ENCODE assay signal across 15 cellular contexts in the genomic region with DNA sequence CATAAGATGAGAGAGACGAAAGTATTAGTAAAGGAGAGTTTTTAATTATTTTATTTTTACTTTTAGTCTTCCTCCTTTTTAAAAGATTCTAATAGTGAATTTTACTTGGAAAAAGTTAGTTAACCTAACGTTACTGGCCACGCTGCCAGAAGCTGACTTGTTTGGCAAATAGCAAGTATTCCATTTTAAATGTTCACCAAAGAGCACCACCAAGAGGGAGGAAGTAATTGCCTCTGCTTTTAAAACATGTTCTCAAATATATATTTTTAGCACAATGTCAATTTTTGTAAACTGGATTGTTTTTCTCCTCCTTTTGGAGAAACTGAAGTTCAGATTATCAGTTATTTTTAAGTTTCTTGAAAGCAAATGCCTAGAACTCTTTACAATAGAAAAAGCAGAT.
DNase-seq lines count a peak whose midpoint lies in the region; ATAC-seq, FAIRE-seq and TF ChIP-seq lines count a peak whose summit lies in the region.
"Had no signal": no experiment of that assay in that cellular context is flagged by ENCODE, and none has a peak within 500 bp of the region (broad histone marks: within the 10 kb centered on the region; RNA-seq: fewer than 3 reads in every experiment).

No MANE protein-coding gene starts in this region.

- no peak overlapping the region for H2AFZ ChIP-seq in HepG2 (ENCODE audit: low read length)

- H3K36me3 ChIP-seq in liver (ENCODE audit: control insufficient read depth in 4 of 4, insufficient read depth in 3 of 4, low read depth in 1 of 4, low read length in 3 of 4) (no peaks in the 10 kb centered on the region), HepG2 (replicated peaks in 1 of 2; ENCODE audit: control insufficient read depth in 1 of 2, insufficient read depth in 2 of 2, low read length in 2 of 2) (no peaks in the 10 kb centered on the region), aorta (ENCODE audit: control insufficient read depth in 1 of 2, insufficient read depth in 2 of 2, low read length in 1 of 2) (no peaks in the 10 kb centered on the region)
- H3K36me3 ChIP-seq: BLaER1 treated with 17β-estradiol and CSF1 and Interleukin-3, amounts not matched to agents 10 nM and 100 nM; HAP-1 had no signal

- DNase-seq in HepG2 (ENCODE audit: low spot score): no peak
- DNase-seq in globus pallidus (ENCODE audit: low spot score): peak; percentile 29
- DNase-seq in aorta: no peak
- DNase-seq in NCI-H1417 (lab: John Stamatoyannopoulos, UW): no peak
- DNase-seq: 8988T; AML-193; CD4-positive, CD25-positive, alpha-beta regulatory T cell; DMS53; GF-D8 had no signal

- no TSS peak for BruUV-seq in HepG2 (replicated peaks; lab: Mats Ljungman, UMichigan)

- H3K27me3 Mint-ChIP-seq in nephron (ENCODE audit: low read depth): no peaks in the 10 kb centered on the region
- H3K27me3 Mint-ChIP-seq: CD4-positive, CD25-positive, alpha-beta regulatory T cell had no signal

- H4K20me1 ChIP-seq in HepG2 (ENCODE audit: insufficient read depth, low read length): no peaks in the 10 kb centered on the region
- H4K20me1 ChIP-seq: BLaER1 treated with 17β-estradiol and CSF1 and Interleukin-3, amounts not matched to agents 10 nM and 100 nM had no signal

- POLR2A ChIA-PET in HepG2 (lab: Yijun Ruan, JAX): no interaction called here

- no peaks in the 10 kb centered on the region for H3K36me3 Mint-ChIP-seq in nephron (ENCODE audit: low read depth)
- H3K36me3 Mint-ChIP-seq: CD4-positive, CD25-positive, alpha-beta regulatory T cell had no signal

- H3K4me1 ChIP-seq in liver (ENCODE audit: control insufficient read depth in 4 of 4, insufficient read depth in 4 of 4, low read length in 3 of 4) (no peaks in the 10 kb centered on the region), HepG2 (ENCODE audit: insufficient read depth, low read length) (no peaks in the 10 kb centered on the region), aorta (ENCODE audit: control insufficient read depth in 1 of 2, insufficient read depth in 2 of 2, low read length in 2 of 2) (peaks cover 0 to under 1% of the 10 kb centered on the region in 2 donors)
- H3K4me1 ChIP-seq: HAP-1 had no signal

- in situ Hi-C loops in HepG2 (cut with HindIII; ENCODE audit: extremely low pct_ligation_motif_present, low pct_unique_long_range_greater_than_20kb): no loop called here

- ATAC-seq in HepG2 (no peak), aorta (ENCODE audit: low FRiP score) (no peak), HG03097 (IDR thresholded peaks at IDR 0.05; ENCODE audit: low FRiP score, unreplicated experiment) (no peak)

- no peak for FAIRE-seq in HepG2 (lab: Jason Lieb, UNC)
- FAIRE-seq: H1 had no signal

- H3K27ac Mint-ChIP-seq in nephron: peak overlapping the region; percentile 24 to 49 (median 26)
- H3K27ac Mint-ChIP-seq: CD4-positive, CD25-positive, alpha-beta regulatory T cell had no signal

- H3K9me3 Mint-ChIP-seq in nephron: peaks cover 4% of the 10 kb centered on the region

- H3K9ac ChIP-seq in liver (ENCODE audit: low read depth in 1 of 2, low read length in 2 of 2): no peak overlapping the region
- H3K9ac ChIP-seq in HepG2 (ENCODE audit: insufficient read depth, low read depth, low read length): no peak overlapping the region
- H3K9ac ChIP-seq: BLaER1 treated with 17β-estradiol and CSF1 and Interleukin-3, amounts not matched to agents 10 nM and 100 nM had no signal

- TF ChIP-seq RAD21 in liver (IDR thresholded peaks at IDR 0.05): peak in 1 of 2 donors; percentile 59
- TF ChIP-seq RAD21 in HepG2 (CRISPR knock-in tag; IDR thresholded peaks at IDR 0.05): no peak

- H3K27me3 ChIP-seq in liver (ENCODE audit: control insufficient read depth in 4 of 4, insufficient read depth in 4 of 4, low read length in 3 of 4): peaks cover 0 to 3% (median 0%) of the 10 kb centered on the region in 4 donors
- no peaks in the 10 kb centered on the region for H3K27me3 ChIP-seq in HepG2 (ENCODE audit: control insufficient read depth in 1 of 2, insufficient read depth in 2 of 2, low read length in 2 of 2)
- H3K27me3 ChIP-seq in aorta (ENCODE audit: control insufficient read depth in 1 of 2, insufficient read depth in 2 of 2, low read length in 1 of 2): no peaks in the 10 kb centered on the region
- H3K27me3 ChIP-seq: BLaER1 treated with 17β-estradiol and CSF1 and Interleukin-3, amounts not matched to agents 10 nM and 100 nM had no signal

- H3K9me3 ChIP-seq in liver (ENCODE audit: control insufficient read depth in 4 of 4, low read length in 3 of 4) (no peaks in the 10 kb centered on the region), HepG2 (ENCODE audit: low read length) (no peaks in the 10 kb centered on the region), aorta (ENCODE audit: control insufficient read depth, low read length) (no peaks in the 10 kb centered on the region)
- H3K9me3 ChIP-seq: BLaER1 treated with 17β-estradiol and CSF1 and Interleukin-3, amounts not matched to agents 10 nM and 100 nM; HAP-1 had no signal

- H3K4me2 ChIP-seq in HepG2 (ENCODE audit: low read depth, low read length): no peak overlapping the region
- H3K4me2 ChIP-seq: BLaER1 treated with 17β-estradiol and CSF1 and Interleukin-3, amounts not matched to agents 10 nM and 100 nM had no signal

- H3K4me3 Mint-ChIP-seq in nephron: no peak overlapping the region
- H3K4me3 Mint-ChIP-seq: CD4-positive, CD25-positive, alpha-beta regulatory T cell had no signal

- TF ChIP-seq EP300 in HepG2 (IDR thresholded peaks at IDR 0.05; ENCODE audit: low read depth in 2 of 2, low read length in 2 of 2) (no peak), HepG2 (CRISPR knock-in tag; IDR thresholded peaks at IDR 0.05; ENCODE audit: borderline replicate concordance) (no peak)

- intact Hi-C loops in HepG2 (cut with micrococcal nuclease; ENCODE audit: unreplicated experiment) (no loop called here), aorta (cut with DNase I) (no loop called here)

- WGBS in liver: 52% methylated on average over 3 of the region's 3 CpGs
- WGBS in HepG2 (ENCODE audit: low lambda C conversion rate): under 1% methylated on average over 3 of the region's 3 CpGs
- 15 to 25% methylated on average over 3 of the region's 3 CpGs for WGBS in aorta, 2 donors

- no peak overlapping the region for H3K4me3 ChIP-seq in liver (ENCODE audit: low read depth in 1 of 3, low read length in 3 of 3)
- H3K4me3 ChIP-seq in HepG2 (replicated peaks in 1 of 3; ENCODE audit: insufficient read depth in 1 of 3, low read depth in 2 of 3, low read length in 3 of 3): no peak overlapping the region
- no peak overlapping the region for H3K4me3 ChIP-seq in aorta (ENCODE audit: low read length in 2 of 2)
- H3K4me3 ChIP-seq: BLaER1 treated with 17β-estradiol and CSF1 and Interleukin-3, amounts not matched to agents 10 nM and 100 nM; HAP-1 had no signal

- CTCF ChIA-PET in HepG2 (lab: Yijun Ruan, JAX; ENCODE audit: low intra/inter-chr PET ratio, low total read pairs): no interaction called here

- peak; percentile 9 for TF ChIP-seq CTCF in liver (IDR thresholded peaks at IDR 0.05; ENCODE audit: low read depth, low read length, missing input control)
- TF ChIP-seq CTCF in HepG2 (CRISPR knock-in tag; IDR thresholded peaks at IDR 0.05): no peak
- TF ChIP-seq CTCF in nephron (IDR thresholded peaks at IDR 0.05; ENCODE audit: unreplicated experiment in 3 of 3): no peak

- no peak overlapping the region for H3K27ac ChIP-seq in liver (ENCODE audit: low read depth in 1 of 2, low read length in 2 of 2)
- H3K27ac ChIP-seq in HepG2 (ENCODE audit: extremely low read length, insufficient read depth, low read length): no peak overlapping the region
- H3K27ac ChIP-seq in aorta (ENCODE audit: low read depth in 1 of 2, low read length in 2 of 2): no peak overlapping the region
- H3K27ac ChIP-seq: BLaER1 treated with 17β-estradiol and CSF1 and Interleukin-3, amounts not matched to agents 10 nM and 100 nM had no signal

- no peak for TF ChIP-seq POLR2A in HepG2 (IDR thresholded peaks at IDR 0.05; ENCODE audit: insufficient read depth in 1 of 2, low read depth in 2 of 2, low read length in 2 of 2)

- no peaks in the 10 kb centered on the region for H3K79me2 ChIP-seq in HepG2 (ENCODE audit: insufficient read depth, low read length)

- H3K4me1 Mint-ChIP-seq in nephron: peaks cover 8% of the 10 kb centered on the region
- H3K4me1 Mint-ChIP-seq: CD4-positive, CD25-positive, alpha-beta regulatory T cell had no signal

TF ChIP-seq in liver, 16 proteins besides CTCF, POLR2A, EP300 and RAD21 (continues in another document):
- TF ChIP-seq HNF4G (IDR thresholded peaks at IDR 0.05) (no peak), FOXA1 (IDR thresholded peaks at IDR 0.05) (no peak), TAF1 (conservative IDR thresholded peaks at IDR 0.05) (no peak), YY1 (IDR thresholded peaks at IDR 0.05) (no peak), NR2F2 (IDR thresholded peaks at IDR 0.05) (no peak), RXRA (IDR thresholded peaks at IDR 0.05) (no peak)

TF ChIP-seq in HepG2, 621 proteins besides CTCF, POLR2A, EP300 and RAD21:
- TF ChIP-seq CREM (IDR thresholded peaks at IDR 0.05): no peak
- TF ChIP-seq CREM (CRISPR knock-in tag; IDR thresholded peaks at IDR 0.05): no peak
- no peak for TF ChIP-seq ZNF674 (CRISPR knock-in tag; IDR thresholded peaks at IDR 0.05; ENCODE audit: low read depth)
- no peak for TF ChIP-seq ZNF451 (CRISPR knock-in tag; IDR thresholded peaks at IDR 0.05)
- no peak for TF ChIP-seq ATF7 (IDR thresholded peaks at IDR 0.05)
- no peak for TF ChIP-seq ATF7 (CRISPR knock-in tag; IDR thresholded peaks at IDR 0.05)
- no peak for TF ChIP-seq ZNF17 (CRISPR knock-in tag; IDR thresholded peaks at IDR 0.05)
